ENCODE assay signal across 16 cellular contexts in genomic region chr12:4251228-4251891, GRCh38. TPM values are rescaled to one million over a fixed set of nuclear protein-coding genes. Genes with fewer than 3 reads are reported as not detected.
DNase-seq lines count a peak whose midpoint lies in the region; ATAC-seq, FAIRE-seq and TF ChIP-seq lines count a peak whose summit lies in the region.
"Had no signal": no experiment of that assay in that cellular context is flagged by ENCODE, and none has a peak within 500 bp of the region (broad histone marks: within the 10 kb centered on the region; RNA-seq: fewer than 3 reads in every experiment).

No MANE protein-coding gene starts in this region.

- H2BK120ac ChIP-seq in H1 (replicated peaks; ENCODE audit: low read depth, low read length), result no peak overlapping the region

- H3K27me3 Mint-ChIP-seq in activated T-cell treated with anti-CD3 and anti-CD28 coated beads, Interleukin-2, amount 50 U/mL, for 4 hours (ENCODE audit: low read depth), result peaks cover 5% of the 10 kb centered on the region
- peaks cover 2% of the 10 kb centered on the region for H3K27me3 Mint-ChIP-seq in activated CD8-positive, alpha-beta T cell treated with anti-CD3 and anti-CD28 coated beads, Interleukin-2, amount 10 ng/mL, durations not matched to agents 7 days and 5 days (ENCODE audit: low read depth)
- peaks cover 70% of the 10 kb centered on the region for H3K27me3 Mint-ChIP-seq in Calu3 (ENCODE audit: unreplicated experiment)

- H2AFZ ChIP-seq in H1 (ENCODE audit: low read length), result no peak overlapping the region
- H2AFZ ChIP-seq: GM23248 had no signal

- no peak overlapping the region for H4K8ac ChIP-seq in H1 (ENCODE audit: extremely low read depth, insufficient read depth, low read length)

- no peaks in the 10 kb centered on the region for H3K9me3 Mint-ChIP-seq in activated T-cell treated with anti-CD3 and anti-CD28 coated beads, Interleukin-2, amount 50 U/mL, for 4 hours
- no peaks in the 10 kb centered on the region for H3K9me3 Mint-ChIP-seq in activated CD8-positive, alpha-beta T cell treated with anti-CD3 and anti-CD28 coated beads, Interleukin-2, amount 10 ng/mL, durations not matched to agents 7 days and 5 days (ENCODE audit: insufficient read depth)
- H3K9me3 Mint-ChIP-seq in Calu3 (ENCODE audit: low read depth, unreplicated experiment), result no peaks in the 10 kb centered on the region
- H3K9me3 Mint-ChIP-seq: naive B cell had no signal

- H3K4me1 ChIP-seq in H1 (replicated peaks in 1 of 4; ENCODE audit: control insufficient read depth in 3 of 4, insufficient read depth in 4 of 4, low read length in 3 of 4), result peaks cover 0 to 12% (median 0%) of the 10 kb centered on the region in 4 experiments; a peak in 2 of 7 replicates
- H3K4me1 ChIP-seq: Caco-2, Peyer's patch, psoas muscle had no signal

- H3K27me3 ChIP-seq in H1 (replicated peaks in 1 of 4; ENCODE audit: control insufficient read depth in 3 of 4, extremely low read depth in 1 of 4, insufficient read depth in 3 of 4, low read length in 3 of 4), result no peaks in the 10 kb centered on the region
- H3K27me3 ChIP-seq: Peyer's patch had no signal

- TF ChIP-seq CTCF in H1 (IDR thresholded peaks at IDR 0.05; ENCODE audit: control extremely low read depth in 1 of 3, insufficient read depth in 1 of 3, low read depth in 1 of 3, low read length in 3 of 3) (no peak), Calu3 (IDR thresholded peaks at IDR 0.05; ENCODE audit: unreplicated experiment) (no peak)

- no TSS peak for BruUV-seq in Calu3 (replicated peaks; lab: Mats Ljungman, UMichigan)

- no peak overlapping the region for H2AK5ac ChIP-seq in H1 (ENCODE audit: low read depth, low read length)

- ATAC-seq in activated T-cell treated with anti-CD3 and anti-CD28 coated beads, Interleukin-2, amount 50 U/mL, for 4 hours, result peak; percentile 97 to 99
- peak; percentile 36 for ATAC-seq in activated CD8-positive, alpha-beta T cell treated with anti-CD3 and anti-CD28 coated beads, Interleukin-2, amount 10 ng/mL, durations not matched to agents 7 days and 5 days
- ATAC-seq: psoas muscle had no signal

- CTCF ChIA-PET in activated CD8-positive, alpha-beta T cell treated with anti-CD3 and anti-CD28 coated beads, Interleukin-2, amount 10 ng/mL, durations not matched to agents 7 days and 5 days (lab: Charles Lee), result interaction anchor here (0.7 to 2.3 kb wide), 9 partner anchors 13 to 734 kb away, joined by 3 to 9 read pairs (median 4); no protein-coding TSS in a partner anchor
- CTCF ChIA-PET in H1 (lab: Charles Lee; ENCODE audit: partially characterized antibody) (interaction anchor here (0.7 to 1.2 kb wide), 3 partner anchors 12 to 253 kb away, joined by 3 to 4 read pairs (median 3); no protein-coding TSS in a partner anchor), Calu3 (lab: Charles Lee) (no interaction called here)

- no peaks in the 10 kb centered on the region for H3K9me3 ChIP-seq in H1 (ENCODE audit: insufficient read depth in 2 of 2, low read depth in 1 of 2, low read length in 1 of 2)
- H3K9me3 ChIP-seq: Caco-2, Peyer's patch, psoas muscle had no signal

- H3K14ac ChIP-seq in H1 (ENCODE audit: insufficient read length), result no peak overlapping the region

- H2BK5ac ChIP-seq in H1 (ENCODE audit: low read depth, low read length), result no peak overlapping the region

- no peak overlapping the region for H4K5ac ChIP-seq in H1 (ENCODE audit: insufficient read length, low read depth, low read length)

- no peaks in the 10 kb centered on the region for H3K23me2 ChIP-seq in H1 (ENCODE audit: low read depth, low read length)

- H3K4me1 Mint-ChIP-seq in activated T-cell treated with anti-CD3 and anti-CD28 coated beads, Interleukin-2, amount 50 U/mL, for 4 hours (ENCODE audit: low read depth), result peaks cover 10% of the 10 kb centered on the region
- H3K4me1 Mint-ChIP-seq in activated CD8-positive, alpha-beta T cell treated with anti-CD3 and anti-CD28 coated beads, Interleukin-2, amount 10 ng/mL, durations not matched to agents 7 days and 5 days (ENCODE audit: low read depth), result peaks cover 15% of the 10 kb centered on the region
- no peaks in the 10 kb centered on the region for H3K4me1 Mint-ChIP-seq in Calu3 (ENCODE audit: low read depth, unreplicated experiment)

- H3K23ac ChIP-seq in H1 (ENCODE audit: insufficient read length), result no peak overlapping the region

- no peaks in the 10 kb centered on the region for H3K36me3 ChIP-seq in H1 (ENCODE audit: control insufficient read depth in 2 of 4, insufficient read depth in 4 of 4, low read length in 3 of 4)
- H3K36me3 ChIP-seq: Peyer's patch had no signal

- TF ChIP-seq RAD21 in H1 (IDR thresholded peaks at IDR 0.05 in 1 of 2, conservative IDR thresholded peaks at IDR 0.05 in 1 of 2; ENCODE audit: low read depth in 2 of 2, low read length in 2 of 2), result no peak

- no peak overlapping the region for H3K4ac ChIP-seq in H1 (replicated peaks; ENCODE audit: insufficient read length, low read depth, low read length)

- H2BK20ac ChIP-seq in H1 (ENCODE audit: low read length), result no peak overlapping the region

- no peak overlapping the region for H3K56ac ChIP-seq in H1 (replicated peaks; ENCODE audit: insufficient read length, low read depth, low read length)

- POLR2A ChIA-PET in activated CD8-positive, alpha-beta T cell treated with anti-CD3 and anti-CD28 coated beads, Interleukin-2, amount 10 ng/mL, durations not matched to agents 7 days and 5 days (lab: Charles Lee), result interaction anchor here (0.7 to 2.4 kb wide), 4 partner anchors 17 to 367 kb away, joined by 3 to 12 read pairs (median 5); partner anchors contain the start of gene CCND2
- POLR2A ChIA-PET in H1 (lab: Charles Lee; ENCODE audit: partially characterized antibody), result interaction anchor here (1.1 to 1.6 kb wide), 3 partner anchors 11 to 87 kb away, joined by 3 to 5 read pairs (median 5); no protein-coding TSS in a partner anchor

- H3K9ac ChIP-seq in H1 (replicated peaks in 1 of 4; ENCODE audit: extremely low read depth in 1 of 4, low read depth in 3 of 4, low read length in 3 of 4), result no peak overlapping the region
- H3K9ac ChIP-seq: GM23248 had no signal

- H3K27ac Mint-ChIP-seq in activated CD8-positive, alpha-beta T cell treated with anti-CD3 and anti-CD28 coated beads, Interleukin-2, amount 10 ng/mL, durations not matched to agents 7 days and 5 days, result peak overlapping the region; percentile 58
- no peak overlapping the region for H3K27ac Mint-ChIP-seq in Calu3 (ENCODE audit: unreplicated experiment)

- no peak for TF ChIP-seq POLR2A in H1 (IDR thresholded peaks at IDR 0.05; ENCODE audit: control extremely low read depth in 1 of 2, low read depth in 2 of 2, low read length in 2 of 2)

- TF ChIP-seq EP300 in H1 (IDR thresholded peaks at IDR 0.05; ENCODE audit: borderline replicate concordance in 1 of 2, low read depth in 2 of 2, low read length in 2 of 2), result no peak

- H3K36me3 Mint-ChIP-seq in activated T-cell treated with anti-CD3 and anti-CD28 coated beads, Interleukin-2, amount 50 U/mL, for 4 hours (ENCODE audit: insufficient read depth), result no peaks in the 10 kb centered on the region
- no peaks in the 10 kb centered on the region for H3K36me3 Mint-ChIP-seq in activated CD8-positive, alpha-beta T cell treated with anti-CD3 and anti-CD28 coated beads, Interleukin-2, amount 10 ng/mL, durations not matched to agents 7 days and 5 days (ENCODE audit: low read depth)
- H3K36me3 Mint-ChIP-seq in Calu3 (ENCODE audit: insufficient read depth, unreplicated experiment), result no peaks in the 10 kb centered on the region
- H3K36me3 Mint-ChIP-seq: naive B cell had no signal

- no peak overlapping the region for H3K27ac ChIP-seq in H1 (ENCODE audit: low read depth, low read length)
- H3K27ac ChIP-seq: GM23248, Peyer's patch, psoas muscle, VCaP had no signal

- H3K79me1 ChIP-seq in H1 (ENCODE audit: low read depth, low read length), result no peaks in the 10 kb centered on the region

- no peak overlapping the region for H3K4me2 ChIP-seq in H1 (ENCODE audit: insufficient read depth in 1 of 2, low read depth in 2 of 2, low read length in 2 of 2)

- H3K4me3 Mint-ChIP-seq in activated T-cell treated with anti-CD3 and anti-CD28 coated beads, Interleukin-2, amount 50 U/mL, for 4 hours, result peak overlapping the region; percentile 17
- no peak overlapping the region for H3K4me3 Mint-ChIP-seq in activated CD8-positive, alpha-beta T cell treated with anti-CD3 and anti-CD28 coated beads, Interleukin-2, amount 10 ng/mL, durations not matched to agents 7 days and 5 days
- H3K4me3 Mint-ChIP-seq in Calu3 (ENCODE audit: low read depth, unreplicated experiment), result no peak overlapping the region

- intact Hi-C loops in Calu3 (cut with micrococcal nuclease; ENCODE audit: unreplicated experiment), result no loop called here

- H2BK12ac ChIP-seq in H1 (ENCODE audit: low read depth, low read length), result 0 out of 2 replicates have a peak overlapping the region, but pooled peaks have one; percentile 29

- H3K4me3 ChIP-seq in H1 (ENCODE audit: extremely low read depth in 1 of 4, insufficient read depth in 2 of 4, low read depth in 3 of 4, low read length in 4 of 4), result no peak overlapping the region
- H3K4me3 ChIP-seq: GM23248, Peyer's patch, psoas muscle had no signal

- 85% methylated on average over 6 of the region's 6 CpGs; no CpG with 5 or more reads in 1 of the 2 experiments for WGBS in H1 (ENCODE audit: extremely low coverage in 1 of 2, insufficient coverage in 1 of 2, insufficient read length in 1 of 2, insufficient replicate concordance in 2 of 2, low coverage in 1 of 2, low lambda C conversion rate in 2 of 2, missing lambda C conversion rate in 1 of 2), 2 experiments

- no peak overlapping the region for H4K91ac ChIP-seq in H1 (replicated peaks; ENCODE audit: insufficient read length, low read length)

- no peaks in the 10 kb centered on the region for H3K79me2 ChIP-seq in H1 (ENCODE audit: control insufficient read depth in 1 of 2, insufficient read depth in 2 of 2, low read length in 2 of 2)

- peak; percentile 33 for DNase-seq in activated T-cell treated with anti-CD3 and anti-CD28 coated beads, Interleukin-2, amount 50 U/mL, for 4 hours
- no peak for DNase-seq in activated T-cell treated with anti-CD3 and anti-CD28 coated beads, Interleukin-2, amount 50 U/mL, for 1 hour
- no peak for DNase-seq in activated CD8-positive, alpha-beta T cell treated with anti-CD3 and anti-CD28 coated beads, Interleukin-2, amount 10 ng/mL, durations not matched to agents 7 days and 5 days
- DNase-seq in H1 (ENCODE audit: low read depth in 1 of 2, low spot score in 2 of 2) (no peak), NCI-H128 (lab: John Stamatoyannopoulos, UW; ENCODE audit: unreplicated experiment) (no peak), Calu3 (no peak), iPS-NIHi11 (ENCODE audit: low spot score) (no peak)
- peak; percentile 23 for DNase-seq in stimulated activated naive CD4-positive, alpha-beta T cell treated with Interleukin-2 at 50 U/mL for 16 hours (lab: John Stamatoyannopoulos, UW)
- DNase-seq: Caco-2, GM23248, Karpas-422, naive B cell, NCI-H1105 treated with DMSO at 0.1 percent for 48 hours, Peyer's patch, psoas muscle had no signal

- no peak for FAIRE-seq in H1 (lab: Jason Lieb, UNC)

- H4K20me1 ChIP-seq in H1 (replicated peaks in 1 of 2; ENCODE audit: control insufficient read depth in 1 of 2, insufficient read depth in 2 of 2, low read length in 2 of 2), result no peaks in the 10 kb centered on the region

- no peak overlapping the region for H2BK15ac ChIP-seq in H1 (ENCODE audit: low read length)

- no peak overlapping the region for H3K18ac ChIP-seq in H1 (ENCODE audit: extremely low read depth, low read length)

RNA-seq across cellular contexts. Expression of gene CCND2, which starts 22.2 kb away (rescaled TPM):
- 1,000 to 10,000 TPM in 1 of 3 donors, 100 to 1,000 TPM in 2; 867 to 1,094 (median 990) TPM for total RNA-seq in activated T-cell treated with anti-CD3 and anti-CD28 coated beads, Interleukin-2, amount 50 U/mL, for 4 hours
- total RNA-seq in activated CD8-positive, alpha-beta T cell treated with anti-CD3 and anti-CD28 coated beads, Interleukin-2, amount 10 ng/mL, durations not matched to agents 7 days and 5 days, result 100 to 1,000 TPM; 572 to 592 TPM
- total RNA-seq in H1 (2021; fragmentation: NEBNext Ultra II Directional; extraction: Animal tissue kit (Norgen Biotek cat#: 25700)), result 217 and 223 TPM in 2 replicates
- polyA plus RNA-seq in H1 (2011; rRNA removed), result 35.7 and 41.7 TPM in 2 replicates
- polyA plus RNA-seq in H1 (2011; cell fraction: cytosol; rRNA removed), result 47.1 TPM
- polyA plus RNA-seq in H1 (2011; cell fraction: nucleus; rRNA removed), result 39.0 TPM
- polyA plus RNA-seq in H1 (2012, experiment 1 of 2), result 42.0 to 64.8 TPM (median 44.2 TPM) in 4 replicates
- polyA plus RNA-seq in H1 (2012, experiment 2 of 2), result 17.1 TPM
- polyA plus RNA-seq in H1 (2013, experiment 1 of 2), result 75.1 TPM
- polyA plus RNA-seq in H1 (2013, experiment 2 of 2), result 72.0 TPM
- polyA minus RNA-seq in H1 (2011; rRNA and poly(A)+ RNA removed), result 229 and 269 TPM in 2 replicates
- 132 TPM for polyA minus RNA-seq in H1 (2011; cell fraction: cytosol; rRNA and poly(A)+ RNA removed)
- 91.3 TPM for polyA minus RNA-seq in H1 (2011; cell fraction: nucleus; rRNA and poly(A)+ RNA removed)
- total RNA-seq in Calu3 (2022), result 0.07 and 0.17 TPM in 2 replicates

Comparison
In these comparisons a context has a peak if more than half of its experiments do, and no peak if none do; other contexts are left out.
1. DNase-seq: peak in activated T-cell treated with anti-CD3 and anti-CD28 coated beads, Interleukin-2, amount 50 U/mL, for 4 hours (single experiment) and stimulated activated naive CD4-positive, alpha-beta T cell treated with Interleukin-2 at 50 U/mL for 16 hours (single experiment); none in activated T-cell treated with anti-CD3 and anti-CD28 coated beads, Interleukin-2, amount 50 U/mL, for 1 hour (single experiment), activated CD8-positive, alpha-beta T cell treated with anti-CD3 and anti-CD28 coated beads, Interleukin-2, amount 10 ng/mL, durations not matched to agents 7 days and 5 days (single experiment), H1 (0 of 2), NCI-H128 (single experiment), Calu3 (single experiment) and iPS-NIHi11 (single experiment).
2. RNA of gene CCND2, which starts 22.2 kb away (total RNA-seq): 867 to 1,094 TPM in activated T-cell treated with anti-CD3 and anti-CD28 coated beads, Interleukin-2, amount 50 U/mL, for 4 hours, 572 to 592 TPM in activated CD8-positive, alpha-beta T cell treated with anti-CD3 and anti-CD28 coated beads, Interleukin-2, amount 10 ng/mL, durations not matched to agents 7 days and 5 days and 217 to 223 TPM in H1; 0.07 to 0.17 TPM in Calu3; every median in the first group is over 100 times any median in the second.